Comparison of ENCODE assay signal across 1 cellular context in the genomic region with DNA sequence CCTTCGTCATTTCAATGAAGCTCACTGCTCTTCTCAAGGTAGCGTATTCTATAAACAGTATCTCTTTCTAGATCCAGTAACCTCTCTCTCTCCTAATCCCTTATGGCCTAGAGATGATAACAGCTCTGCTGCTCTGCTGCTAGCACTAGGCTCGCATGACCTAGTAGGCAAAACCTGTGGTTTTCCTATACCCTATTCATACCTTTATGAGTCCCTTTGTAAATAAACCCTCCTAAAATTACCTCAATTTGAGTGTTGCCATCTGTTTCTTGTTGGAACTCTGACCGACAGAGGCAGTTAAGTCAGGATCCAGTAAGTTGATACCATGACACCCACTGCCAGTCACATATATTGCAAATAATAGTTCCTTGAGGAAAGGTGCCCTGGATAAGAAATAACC.
TF ChIP-seq lines count a peak whose summit lies in the region.

No MANE protein-coding gene starts in this region.

TF ChIP-seq in HEK293, 187 proteins besides CTCF, POLR2A, EP300 and RAD21 (continued from another document and continues in another):
- TF ChIP-seq GLIS2 (tag by site-specific recombination; IDR thresholded peaks at IDR 0.05), result no peak
- TF ChIP-seq YY2 (tag by site-specific recombination; IDR thresholded peaks at IDR 0.05), result no peak
- TF ChIP-seq ZBTB17 (tag by site-specific recombination; IDR thresholded peaks at IDR 0.05), result no peak
- TF ChIP-seq SETDB1 (IDR thresholded peaks at IDR 0.05; ENCODE audit: insufficient read length, low read length), result no peak
- TF ChIP-seq ZNF335 (tag by site-specific recombination; conservative IDR thresholded peaks at IDR 0.05), result no peak
- TF ChIP-seq ZFP41 (tag by site-specific recombination; IDR thresholded peaks at IDR 0.05; ENCODE audit: borderline replicate concordance), result no peak
- TF ChIP-seq SP7 (tag by site-specific recombination; IDR thresholded peaks at IDR 0.05), result peak; percentile 32; the same call in 1 of the 2 replicates
- no peak for TF ChIP-seq HOXD13 (CRISPR knock-in tag; IDR thresholded peaks at IDR 0.05; ENCODE audit: borderline replicate concordance)
- TF ChIP-seq ZNF548 (tag by site-specific recombination; IDR thresholded peaks at IDR 0.05), result no peak
- TF ChIP-seq ZNF776 (tag by site-specific recombination; IDR thresholded peaks at IDR 0.05; ENCODE audit: borderline replicate concordance), result no peak
- no peak for TF ChIP-seq ZNF146 (tag by site-specific recombination; IDR thresholded peaks at IDR 0.05)
- TF ChIP-seq ZNF473 (tag by site-specific recombination; IDR thresholded peaks at IDR 0.05), result no peak
- TF ChIP-seq, protein P1, sequence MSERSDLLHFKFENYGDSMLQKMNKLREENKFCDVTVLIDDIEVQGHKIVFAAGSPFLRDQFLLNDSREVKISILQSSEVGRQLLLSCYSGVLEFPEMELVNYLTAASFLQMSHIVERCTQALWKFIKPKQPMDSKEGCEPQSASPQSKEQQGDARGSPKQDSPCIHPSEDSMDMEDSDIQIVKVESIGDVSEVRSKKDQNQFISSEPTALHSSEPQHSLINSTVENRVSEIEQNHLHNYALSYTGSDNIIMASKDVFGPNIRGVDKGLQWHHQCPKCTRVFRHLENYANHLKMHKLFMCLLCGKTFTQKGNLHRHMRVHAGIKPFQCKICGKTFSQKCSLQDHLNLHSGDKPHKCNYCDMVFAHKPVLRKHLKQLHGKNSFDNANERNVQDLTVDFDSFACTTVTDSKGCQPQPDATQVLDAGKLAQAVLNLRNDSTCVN (tag by site-specific recombination; optimal IDR thresholded peaks at IDR 0.05), result no peak
- no peak for TF ChIP-seq ZNF544 (tag by site-specific recombination; IDR thresholded peaks at IDR 0.05)
- no peak for TF ChIP-seq ZIC2 (tag by site-specific recombination; IDR thresholded peaks at IDR 0.05)
- no peak for TF ChIP-seq ZSCAN16 (tag by site-specific recombination; IDR thresholded peaks at IDR 0.05)
- no peak for TF ChIP-seq ZNF433 (tag by site-specific recombination; IDR thresholded peaks at IDR 0.05; ENCODE audit: low read depth)
- no peak for TF ChIP-seq ZBTB8A (tag by site-specific recombination; IDR thresholded peaks at IDR 0.05)
- no peak for TF ChIP-seq ZNF521 (tag by site-specific recombination; IDR thresholded peaks at IDR 0.05)
- no peak for TF ChIP-seq BCL11B (tag by site-specific recombination; IDR thresholded peaks at IDR 0.05; ENCODE audit: low read depth)
- no peak for TF ChIP-seq ZNF266 (tag by site-specific recombination; IDR thresholded peaks at IDR 0.05; ENCODE audit: low read depth)
- TF ChIP-seq, protein P2, sequence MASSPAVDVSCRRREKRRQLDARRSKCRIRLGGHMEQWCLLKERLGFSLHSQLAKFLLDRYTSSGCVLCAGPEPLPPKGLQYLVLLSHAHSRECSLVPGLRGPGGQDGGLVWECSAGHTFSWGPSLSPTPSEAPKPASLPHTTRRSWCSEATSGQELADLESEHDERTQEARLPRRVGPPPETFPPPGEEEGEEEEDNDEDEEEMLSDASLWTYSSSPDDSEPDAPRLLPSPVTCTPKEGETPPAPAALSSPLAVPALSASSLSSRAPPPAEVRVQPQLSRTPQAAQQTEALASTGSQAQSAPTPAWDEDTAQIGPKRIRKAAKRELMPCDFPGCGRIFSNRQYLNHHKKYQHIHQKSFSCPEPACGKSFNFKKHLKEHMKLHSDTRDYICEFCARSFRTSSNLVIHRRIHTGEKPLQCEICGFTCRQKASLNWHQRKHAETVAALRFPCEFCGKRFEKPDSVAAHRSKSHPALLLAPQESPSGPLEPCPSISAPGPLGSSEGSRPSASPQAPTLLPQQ (tag by site-specific recombination; IDR thresholded peaks at IDR 0.05), result no peak
- no peak for TF ChIP-seq TRIM28 (IDR thresholded peaks at IDR 0.05; ENCODE audit: borderline replicate concordance, low read length)
- no peak for TF ChIP-seq ZNF623 (tag by site-specific recombination; IDR thresholded peaks at IDR 0.05)
- TF ChIP-seq ZNF530 (tag by site-specific recombination; IDR thresholded peaks at IDR 0.05; ENCODE audit: low read depth), result no peak
- no peak for TF ChIP-seq ZNF341 (tag by site-specific recombination; IDR thresholded peaks at IDR 0.05; ENCODE audit: low read depth)
- TF ChIP-seq, protein P3, sequence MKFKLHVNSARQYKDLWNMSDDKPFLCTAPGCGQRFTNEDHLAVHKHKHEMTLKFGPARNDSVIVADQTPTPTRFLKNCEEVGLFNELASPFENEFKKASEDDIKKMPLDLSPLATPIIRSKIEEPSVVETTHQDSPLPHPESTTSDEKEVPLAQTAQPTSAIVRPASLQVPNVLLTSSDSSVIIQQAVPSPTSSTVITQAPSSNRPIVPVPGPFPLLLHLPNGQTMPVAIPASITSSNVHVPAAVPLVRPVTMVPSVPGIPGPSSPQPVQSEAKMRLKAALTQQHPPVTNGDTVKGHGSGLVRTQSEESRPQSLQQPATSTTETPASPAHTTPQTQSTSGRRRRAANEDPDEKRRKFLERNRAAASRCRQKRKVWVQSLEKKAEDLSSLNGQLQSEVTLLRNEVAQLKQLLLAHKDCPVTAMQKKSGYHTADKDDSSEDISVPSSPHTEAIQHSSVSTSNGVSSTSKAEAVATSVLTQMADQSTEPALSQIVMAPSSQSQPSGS (tag by site-specific recombination; IDR thresholded peaks at IDR 0.05; ENCODE audit: low read depth), result no peak
- TF ChIP-seq RBAK (tag by site-specific recombination; IDR thresholded peaks at IDR 0.05), result no peak
- TF ChIP-seq, protein P4, sequence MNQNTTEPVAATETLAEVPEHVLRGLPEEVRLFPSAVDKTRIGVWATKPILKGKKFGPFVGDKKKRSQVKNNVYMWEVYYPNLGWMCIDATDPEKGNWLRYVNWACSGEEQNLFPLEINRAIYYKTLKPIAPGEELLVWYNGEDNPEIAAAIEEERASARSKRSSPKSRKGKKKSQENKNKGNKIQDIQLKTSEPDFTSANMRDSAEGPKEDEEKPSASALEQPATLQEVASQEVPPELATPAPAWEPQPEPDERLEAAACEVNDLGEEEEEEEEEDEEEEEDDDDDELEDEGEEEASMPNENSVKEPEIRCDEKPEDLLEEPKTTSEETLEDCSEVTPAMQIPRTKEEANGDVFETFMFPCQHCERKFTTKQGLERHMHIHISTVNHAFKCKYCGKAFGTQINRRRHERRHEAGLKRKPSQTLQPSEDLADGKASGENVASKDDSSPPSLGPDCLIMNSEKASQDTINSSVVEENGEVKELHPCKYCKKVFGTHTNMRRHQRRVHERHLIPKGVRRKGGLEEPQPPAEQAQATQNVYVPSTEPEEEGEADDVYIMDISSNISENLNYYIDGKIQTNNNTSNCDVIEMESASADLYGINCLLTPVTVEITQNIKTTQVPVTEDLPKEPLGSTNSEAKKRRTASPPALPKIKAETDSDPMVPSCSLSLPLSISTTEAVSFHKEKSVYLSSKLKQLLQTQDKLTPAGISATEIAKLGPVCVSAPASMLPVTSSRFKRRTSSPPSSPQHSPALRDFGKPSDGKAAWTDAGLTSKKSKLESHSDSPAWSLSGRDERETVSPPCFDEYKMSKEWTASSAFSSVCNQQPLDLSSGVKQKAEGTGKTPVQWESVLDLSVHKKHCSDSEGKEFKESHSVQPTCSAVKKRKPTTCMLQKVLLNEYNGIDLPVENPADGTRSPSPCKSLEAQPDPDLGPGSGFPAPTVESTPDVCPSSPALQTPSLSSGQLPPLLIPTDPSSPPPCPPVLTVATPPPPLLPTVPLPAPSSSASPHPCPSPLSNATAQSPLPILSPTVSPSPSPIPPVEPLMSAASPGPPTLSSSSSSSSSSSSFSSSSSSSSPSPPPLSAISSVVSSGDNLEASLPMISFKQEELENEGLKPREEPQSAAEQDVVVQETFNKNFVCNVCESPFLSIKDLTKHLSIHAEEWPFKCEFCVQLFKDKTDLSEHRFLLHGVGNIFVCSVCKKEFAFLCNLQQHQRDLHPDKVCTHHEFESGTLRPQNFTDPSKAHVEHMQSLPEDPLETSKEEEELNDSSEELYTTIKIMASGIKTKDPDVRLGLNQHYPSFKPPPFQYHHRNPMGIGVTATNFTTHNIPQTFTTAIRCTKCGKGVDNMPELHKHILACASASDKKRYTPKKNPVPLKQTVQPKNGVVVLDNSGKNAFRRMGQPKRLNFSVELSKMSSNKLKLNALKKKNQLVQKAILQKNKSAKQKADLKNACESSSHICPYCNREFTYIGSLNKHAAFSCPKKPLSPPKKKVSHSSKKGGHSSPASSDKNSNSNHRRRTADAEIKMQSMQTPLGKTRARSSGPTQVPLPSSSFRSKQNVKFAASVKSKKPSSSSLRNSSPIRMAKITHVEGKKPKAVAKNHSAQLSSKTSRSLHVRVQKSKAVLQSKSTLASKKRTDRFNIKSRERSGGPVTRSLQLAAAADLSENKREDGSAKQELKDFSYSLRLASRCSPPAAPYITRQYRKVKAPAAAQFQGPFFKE (tag by site-specific recombination; IDR thresholded peaks at IDR 0.05; ENCODE audit: borderline replicate concordance), result no peak
- no peak for TF ChIP-seq HOXC10 (CRISPR knock-in tag; IDR thresholded peaks at IDR 0.05)
- TF ChIP-seq MEIS1 (CRISPR knock-in tag; IDR thresholded peaks at IDR 0.05; ENCODE audit: borderline replicate concordance), result no peak
- TF ChIP-seq ZNF843 (tag by site-specific recombination; IDR thresholded peaks at IDR 0.05), result peak; percentile 83
- TF ChIP-seq, protein P5, sequence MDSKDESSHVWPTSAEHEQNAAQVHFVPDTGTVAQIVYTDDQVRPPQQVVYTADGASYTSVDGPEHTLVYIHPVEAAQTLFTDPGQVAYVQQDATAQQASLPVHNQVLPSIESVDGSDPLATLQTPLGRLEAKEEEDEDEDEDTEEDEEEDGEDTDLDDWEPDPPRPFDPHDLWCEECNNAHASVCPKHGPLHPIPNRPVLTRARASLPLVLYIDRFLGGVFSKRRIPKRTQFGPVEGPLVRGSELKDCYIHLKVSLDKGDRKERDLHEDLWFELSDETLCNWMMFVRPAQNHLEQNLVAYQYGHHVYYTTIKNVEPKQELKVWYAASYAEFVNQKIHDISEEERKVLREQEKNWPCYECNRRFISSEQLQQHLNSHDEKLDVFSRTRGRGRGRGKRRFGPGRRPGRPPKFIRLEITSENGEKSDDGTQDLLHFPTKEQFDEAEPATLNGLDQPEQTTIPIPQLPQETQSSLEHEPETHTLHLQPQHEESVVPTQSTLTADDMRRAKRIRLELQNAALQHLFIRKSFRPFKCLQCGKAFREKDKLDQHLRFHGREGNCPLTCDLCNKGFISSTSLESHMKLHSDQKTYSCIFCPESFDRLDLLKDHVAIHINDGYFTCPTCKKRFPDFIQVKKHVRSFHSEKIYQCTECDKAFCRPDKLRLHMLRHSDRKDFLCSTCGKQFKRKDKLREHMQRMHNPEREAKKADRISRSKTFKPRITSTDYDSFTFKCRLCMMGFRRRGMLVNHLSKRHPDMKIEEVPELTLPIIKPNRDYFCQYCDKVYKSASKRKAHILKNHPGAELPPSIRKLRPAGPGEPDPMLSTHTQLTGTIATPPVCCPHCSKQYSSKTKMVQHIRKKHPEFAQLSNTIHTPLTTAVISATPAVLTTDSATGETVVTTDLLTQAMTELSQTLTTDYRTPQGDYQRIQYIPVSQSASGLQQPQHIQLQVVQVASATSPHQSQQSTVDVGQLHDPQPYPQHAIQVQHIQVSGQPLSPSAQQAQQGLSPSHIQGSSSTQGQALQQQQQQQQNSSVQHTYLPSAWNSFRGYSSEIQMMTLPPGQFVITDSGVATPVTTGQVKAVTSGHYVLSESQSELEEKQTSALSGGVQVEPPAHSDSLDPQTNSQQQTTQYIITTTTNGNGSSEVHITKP (tag by site-specific recombination; IDR thresholded peaks at IDR 0.05), result 0 out of 2 replicates have a peak, but pooled peaks have one; percentile 13
- TF ChIP-seq ZNF248 (tag by site-specific recombination; IDR thresholded peaks at IDR 0.05), result no peak
- no peak for TF ChIP-seq EGR2 (tag by site-specific recombination; IDR thresholded peaks at IDR 0.05; ENCODE audit: low read depth)
- TF ChIP-seq, protein P6, sequence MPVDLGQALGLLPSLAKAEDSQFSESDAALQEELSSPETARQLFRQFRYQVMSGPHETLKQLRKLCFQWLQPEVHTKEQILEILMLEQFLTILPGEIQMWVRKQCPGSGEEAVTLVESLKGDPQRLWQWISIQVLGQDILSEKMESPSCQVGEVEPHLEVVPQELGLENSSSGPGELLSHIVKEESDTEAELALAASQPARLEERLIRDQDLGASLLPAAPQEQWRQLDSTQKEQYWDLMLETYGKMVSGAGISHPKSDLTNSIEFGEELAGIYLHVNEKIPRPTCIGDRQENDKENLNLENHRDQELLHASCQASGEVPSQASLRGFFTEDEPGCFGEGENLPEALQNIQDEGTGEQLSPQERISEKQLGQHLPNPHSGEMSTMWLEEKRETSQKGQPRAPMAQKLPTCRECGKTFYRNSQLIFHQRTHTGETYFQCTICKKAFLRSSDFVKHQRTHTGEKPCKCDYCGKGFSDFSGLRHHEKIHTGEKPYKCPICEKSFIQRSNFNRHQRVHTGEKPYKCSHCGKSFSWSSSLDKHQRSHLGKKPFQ (tag by site-specific recombination; IDR thresholded peaks at IDR 0.05), result 0 out of 2 replicates have a peak, but pooled peaks have one; percentile 35
- TF ChIP-seq, protein P7, sequence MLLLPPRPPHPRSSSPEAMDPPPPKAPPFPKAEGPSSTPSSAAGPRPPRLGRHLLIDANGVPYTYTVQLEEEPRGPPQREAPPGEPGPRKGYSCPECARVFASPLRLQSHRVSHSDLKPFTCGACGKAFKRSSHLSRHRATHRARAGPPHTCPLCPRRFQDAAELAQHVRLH (tag by site-specific recombination; IDR thresholded peaks at IDR 0.05), result peak; percentile 75
- no peak for TF ChIP-seq ZNF626 (tag by site-specific recombination; IDR thresholded peaks at IDR 0.05)
- 0 out of 2 replicates have a peak, but pooled peaks have one; percentile 32 for TF ChIP-seq KLF8 (tag by site-specific recombination; IDR thresholded peaks at IDR 0.05)
- no peak for TF ChIP-seq ZNF561 (tag by site-specific recombination; IDR thresholded peaks at IDR 0.05; ENCODE audit: borderline replicate concordance)
- no peak for TF ChIP-seq ZNF132 (tag by site-specific recombination; IDR thresholded peaks at IDR 0.05; ENCODE audit: borderline replicate concordance)
- TF ChIP-seq OVOL3 (tag by site-specific recombination; IDR thresholded peaks at IDR 0.05), result 0 out of 2 replicates have a peak, but pooled peaks have one; percentile 65
- TF ChIP-seq ZNF202 (tag by site-specific recombination; IDR thresholded peaks at IDR 0.05; ENCODE audit: borderline replicate concordance), result no peak
- TF ChIP-seq ZNF48 (tag by site-specific recombination; IDR thresholded peaks at IDR 0.05), result no peak
- TF ChIP-seq, protein P8, sequence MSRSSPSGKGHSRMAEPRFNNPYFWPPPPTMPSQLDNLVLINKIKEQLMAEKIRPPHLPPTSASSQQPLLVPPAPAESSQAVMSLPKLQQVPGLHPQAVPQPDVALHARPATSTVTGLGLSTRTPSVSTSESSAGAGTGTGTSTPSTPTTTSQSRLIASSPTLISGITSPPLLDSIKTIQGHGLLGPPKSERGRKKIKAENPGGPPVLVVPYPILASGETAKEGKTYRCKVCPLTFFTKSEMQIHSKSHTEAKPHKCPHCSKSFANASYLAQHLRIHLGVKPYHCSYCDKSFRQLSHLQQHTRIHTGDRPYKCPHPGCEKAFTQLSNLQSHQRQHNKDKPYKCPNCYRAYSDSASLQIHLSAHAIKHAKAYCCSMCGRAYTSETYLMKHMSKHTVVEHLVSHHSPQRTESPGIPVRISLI (tag by site-specific recombination; IDR thresholded peaks at IDR 0.05), result no peak
